In the genomic region with DNA sequence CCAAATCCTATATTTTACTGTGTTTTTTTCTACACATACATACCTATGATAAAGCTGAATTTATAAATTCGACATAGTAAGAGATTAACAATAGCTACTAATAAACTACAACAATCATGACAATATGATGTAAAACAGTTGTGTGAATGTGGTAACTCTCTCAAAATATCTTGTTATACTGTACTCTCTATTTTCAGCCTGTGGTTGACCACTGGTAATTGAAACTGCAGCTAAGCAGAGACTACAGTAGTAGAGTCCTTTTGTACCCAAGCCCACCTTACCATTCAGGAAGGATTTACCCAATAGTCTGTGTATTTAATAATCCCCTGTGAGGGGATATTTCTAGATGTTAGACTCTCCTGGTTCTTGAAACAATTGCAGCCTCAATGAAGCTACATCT, we compare ENCODE assay signal across 8 cellular contexts.
"Had no signal": no experiment of that assay in that cellular context is flagged by ENCODE, and none has a peak within 500 bp of the region (broad histone marks: within the 10 kb centered on the region; RNA-seq: fewer than 3 reads in every experiment).

No MANE protein-coding gene starts in this region.

- H3K4me3 ChIP-seq: GM23338 had no signal

- ATAC-seq: GM23338, HepG2 had no signal

- H3K27ac Mint-ChIP-seq: GM23338, H9, IgD-negative memory B cell had no signal

- H3K27ac ChIP-seq: HL-60 had no signal

- H3K9me3 Mint-ChIP-seq: IgD-negative memory B cell had no signal

- H3K4me1 Mint-ChIP-seq: GM23338, H9, IgD-negative memory B cell had no signal

- DNase-seq: H9, HCEC 1CT had no signal

- H3K4me3 Mint-ChIP-seq: GM23338, H9, IgD-negative memory B cell had no signal

- FAIRE-seq: H1, H54, HepG2 had no signal

- H3K4me2 ChIP-seq: GM23338 had no signal
